ENCODE assay signal across 8 cellular contexts in genomic region chr6:135088818-135089809, GRCh38. TPM values are rescaled to one million over a fixed set of nuclear protein-coding genes. Genes with fewer than 3 reads are reported as not detected.
A peak's percentile ranks its signal among the peaks of the same experiment; 100 is the strongest.
DNase-seq lines count a peak whose midpoint lies in the region; ATAC-seq, FAIRE-seq and TF ChIP-seq lines count a peak whose summit lies in the region.

No MANE protein-coding gene starts in this region.

- peaks cover 0 to 6% (median 0%) of the 10 kb centered on the region in 11 experiments; a peak in 7 of 22 replicates for H3K9me3 ChIP-seq in BLaER1 treated with 17β-estradiol and CSF1 and Interleukin-3, amounts not matched to agents 10 nM and 100 nM (replicated peaks in 1 of 11)
- no peaks in the 10 kb centered on the region for H3K9me3 ChIP-seq in HepG2 (ENCODE audit: low read length)

- H3K4me2 ChIP-seq in BLaER1 treated with 17β-estradiol and CSF1 and Interleukin-3, amounts not matched to agents 10 nM and 100 nM: peak overlapping the region; percentile 70 to 94 (median 83)
- peak overlapping the region; percentile 19 for H3K4me2 ChIP-seq in HepG2 (ENCODE audit: low read depth, low read length)

- no peak for TF ChIP-seq RAD21 in HepG2 (CRISPR knock-in tag; IDR thresholded peaks at IDR 0.05)

- H3K79me2 ChIP-seq in HepG2 (ENCODE audit: insufficient read depth, low read length): no peaks in the 10 kb centered on the region

- in situ Hi-C loops in HepG2 (cut with HindIII; ENCODE audit: extremely low pct_ligation_motif_present, low pct_unique_long_range_greater_than_20kb): no loop called here

- peak overlapping the region in 10 of 11 experiments; percentile 46 to 85 (median 79); a peak in 17 of 22 replicates for H3K27ac ChIP-seq in BLaER1 treated with 17β-estradiol and CSF1 and Interleukin-3, amounts not matched to agents 10 nM and 100 nM
- no peak overlapping the region for H3K27ac ChIP-seq in HepG2 (ENCODE audit: extremely low read length, insufficient read depth, low read length)

- peak overlapping the region; percentile 84 for H3K27ac Mint-ChIP-seq in activated naive CD4-positive, alpha-beta T cell treated with anti-CD3 and anti-CD28 coated beads, Interleukin-2, amount 50 U/mL, for 24 hours

- peaks cover 1% of the 10 kb centered on the region for H3K36me3 Mint-ChIP-seq in activated naive CD4-positive, alpha-beta T cell treated with anti-CD3 and anti-CD28 coated beads, Interleukin-2, amount 50 U/mL, for 24 hours

- CTCF ChIA-PET in HepG2 (lab: Yijun Ruan, JAX; ENCODE audit: low intra/inter-chr PET ratio, low total read pairs): no interaction called here

- H3K27me3 ChIP-seq in BLaER1 treated with 17β-estradiol and CSF1 and Interleukin-3, amounts not matched to agents 10 nM and 100 nM: no peaks in the 10 kb centered on the region
- no peaks in the 10 kb centered on the region; a peak in 1 of 5 replicates for H3K27me3 ChIP-seq in HepG2 (ENCODE audit: control insufficient read depth in 1 of 2, insufficient read depth in 2 of 2, low read length in 2 of 2)

- intact Hi-C loops in HepG2 (cut with micrococcal nuclease; ENCODE audit: unreplicated experiment): no loop called here

- DNase-seq in NCI-H1694 treated with DMSO at 0.1 percent for 48 hours (lab: John Stamatoyannopoulos, UW): peak; percentile 8
- peak; percentile 25 for DNase-seq in HepG2 (ENCODE audit: low spot score)
- DNase-seq in NCI-H2196 (lab: John Stamatoyannopoulos, UW; ENCODE audit: unreplicated experiment): no peak
- DNase-seq in NCI-H146 treated with DMSO at 0.1 percent for 48 hours (lab: John Stamatoyannopoulos, UW; ENCODE audit: unreplicated experiment): no peak

- no TSS peak for BruUV-seq in HepG2 (replicated peaks; lab: Mats Ljungman, UMichigan)

- H3K36me3 ChIP-seq in BLaER1 treated with 17β-estradiol and CSF1 and Interleukin-3, amounts not matched to agents 10 nM and 100 nM: no peaks in the 10 kb centered on the region
- no peaks in the 10 kb centered on the region for H3K36me3 ChIP-seq in HepG2 (replicated peaks in 1 of 2; ENCODE audit: control insufficient read depth in 1 of 2, insufficient read depth in 2 of 2, low read length in 2 of 2)

- no peaks in the 10 kb centered on the region for H3K27me3 Mint-ChIP-seq in activated naive CD4-positive, alpha-beta T cell treated with anti-CD3 and anti-CD28 coated beads, Interleukin-2, amount 50 U/mL, for 24 hours

- ATAC-seq in GM18508 (IDR thresholded peaks at IDR 0.05; ENCODE audit: insufficient read depth, unreplicated experiment) (peak; percentile 62), HG02884 (IDR thresholded peaks at IDR 0.05; ENCODE audit: unreplicated experiment) (peak; percentile 80), HepG2 (peak; percentile 89)

- peaks cover 11% of the 10 kb centered on the region for H3K9me3 Mint-ChIP-seq in activated naive CD4-positive, alpha-beta T cell treated with anti-CD3 and anti-CD28 coated beads, Interleukin-2, amount 50 U/mL, for 24 hours

- peak overlapping the region in 5 of 11 experiments; percentile 1 to 70 (median 64); a peak in 4 of 22 replicates for H3K9ac ChIP-seq in BLaER1 treated with 17β-estradiol and CSF1 and Interleukin-3, amounts not matched to agents 10 nM and 100 nM
- H3K9ac ChIP-seq in HepG2 (ENCODE audit: insufficient read depth, low read depth, low read length): no peak overlapping the region

- WGBS in HepG2 (ENCODE audit: low lambda C conversion rate): 21% methylated on average over 3 of the region's 3 CpGs

- TF ChIP-seq EP300 in HepG2 (IDR thresholded peaks at IDR 0.05; ENCODE audit: low read depth in 2 of 2, low read length in 2 of 2) (no peak), HepG2 (CRISPR knock-in tag; IDR thresholded peaks at IDR 0.05; ENCODE audit: borderline replicate concordance) (no peak)

- peaks cover 39 to 100% (median 65%) of the 10 kb centered on the region in 10 experiments for H3K4me1 ChIP-seq in BLaER1 treated with 17β-estradiol and CSF1 and Interleukin-3, amounts not matched to agents 10 nM and 100 nM
- H3K4me1 ChIP-seq in HepG2 (ENCODE audit: insufficient read depth, low read length): 0 out of 2 replicates have a peak, but pooled peaks cover 6% of the 10 kb centered on the region

- H3K4me1 Mint-ChIP-seq in activated naive CD4-positive, alpha-beta T cell treated with anti-CD3 and anti-CD28 coated beads, Interleukin-2, amount 50 U/mL, for 24 hours: peaks cover 97% of the 10 kb centered on the region

- H3K4me3 ChIP-seq in BLaER1 treated with 17β-estradiol and CSF1 and Interleukin-3, amounts not matched to agents 10 nM and 100 nM: no peak overlapping the region
- no peak overlapping the region for H3K4me3 ChIP-seq in HepG2 (replicated peaks in 1 of 3; ENCODE audit: insufficient read depth in 1 of 3, low read depth in 2 of 3, low read length in 3 of 3)

- peak overlapping the region; percentile 60 for H3K4me3 Mint-ChIP-seq in activated naive CD4-positive, alpha-beta T cell treated with anti-CD3 and anti-CD28 coated beads, Interleukin-2, amount 50 U/mL, for 24 hours

- TF ChIP-seq CTCF in HepG2 (CRISPR knock-in tag; IDR thresholded peaks at IDR 0.05): 0 out of 2 replicates have a peak, but pooled peaks have one; percentile 6

- POLR2A ChIA-PET in HepG2 (lab: Yijun Ruan, JAX): no interaction called here

- no peak overlapping the region for H2AFZ ChIP-seq in HepG2 (ENCODE audit: low read length)

- no peaks in the 10 kb centered on the region for H4K20me1 ChIP-seq in BLaER1 treated with 17β-estradiol and CSF1 and Interleukin-3, amounts not matched to agents 10 nM and 100 nM
- no peaks in the 10 kb centered on the region for H4K20me1 ChIP-seq in HepG2 (ENCODE audit: insufficient read depth, low read length)

- no peak for FAIRE-seq in HepG2 (lab: Jason Lieb, UNC)

- TF ChIP-seq POLR2A in HepG2 (IDR thresholded peaks at IDR 0.05; ENCODE audit: insufficient read depth in 1 of 2, low read depth in 2 of 2, low read length in 2 of 2): no peak

TF ChIP-seq in HepG2, 621 proteins besides CTCF, POLR2A, EP300 and RAD21 (continues in another document):
- TF ChIP-seq ONECUT2 (CRISPR knock-in tag; IDR thresholded peaks at IDR 0.05) (0 out of 2 replicates have a peak, but pooled peaks have one; percentile 23), ATF4 (CRISPR knock-in tag; IDR thresholded peaks at IDR 0.05) (peak in 1 of 2 experiments; percentile 95; a peak in 2 of 4 replicates), KLF9 (CRISPR knock-in tag; IDR thresholded peaks at IDR 0.05; ENCODE audit: low read depth) (no peak), THAP9 (CRISPR knock-in tag; IDR thresholded peaks at IDR 0.05; ENCODE audit: borderline replicate concordance) (no peak), ZNF432 (CRISPR knock-in tag; IDR thresholded peaks at IDR 0.05; ENCODE audit: borderline replicate concordance) (no peak), SCMH1 (CRISPR knock-in tag; IDR thresholded peaks at IDR 0.05; ENCODE audit: borderline replicate concordance) (no peak), MZF1 (CRISPR knock-in tag; IDR thresholded peaks at IDR 0.05; ENCODE audit: borderline replicate concordance) (no peak)

RNA-seq across cellular contexts. Expression of gene HBS1L, which starts 34.5 kb away (rescaled TPM):
- total RNA-seq in HepG2 (2016; rRNA removed; fragmentation: Illumina TruSeq; extraction: Trizol): 138 and 222 TPM in 2 replicates
- 36.1 and 37.3 TPM in 2 replicates for total RNA-seq in HepG2 (2016; cell fraction: cytosol; rRNA removed; fragmentation: Illumina TruSeq; extraction: Trizol; ENCODE audit: low read depth)
- 138 and 235 TPM in 2 replicates for total RNA-seq in HepG2 (2016; cell fraction: insoluble cytoplasmic fraction; rRNA removed; fragmentation: Illumina TruSeq; extraction: Trizol)
- total RNA-seq in HepG2 (2016; cell fraction: membrane; rRNA removed; fragmentation: Illumina TruSeq; extraction: Trizol): 62.1 and 65.5 TPM in 2 replicates
- 87.5 and 92.8 TPM in 2 replicates for total RNA-seq in HepG2 (2016; cell fraction: nucleus; rRNA removed; fragmentation: Illumina TruSeq; extraction: Trizol)
- 33.6 and 44.1 TPM in 2 replicates for polyA plus RNA-seq in HepG2 (2011; rRNA removed)
- polyA plus RNA-seq in HepG2 (2011; cell fraction: cytosol; rRNA removed): 19.1 and 28.9 TPM in 2 replicates
- 13.8 and 19.0 TPM in 2 replicates for polyA plus RNA-seq in HepG2 (2011; cell fraction: nucleus; rRNA removed)
- 54.5 and 55.2 TPM in 2 replicates for polyA plus RNA-seq in HepG2 (2012)
- polyA plus RNA-seq in HepG2 (2016; cell fraction: cytosol; fragmentation: Illumina TruSeq; extraction: Trizol; ENCODE audit: low read depth): 6.9 and 8.3 TPM in 2 replicates
- 137 and 159 TPM in 2 replicates for polyA plus RNA-seq in HepG2 (2016; cell fraction: insoluble cytoplasmic fraction; fragmentation: Illumina TruSeq; extraction: Trizol; ENCODE audit: low read depth)
- polyA plus RNA-seq in HepG2 (2016; cell fraction: membrane; fragmentation: Illumina TruSeq; extraction: Trizol; ENCODE audit: low read depth): 19.7 and 20.8 TPM in 2 replicates
- 54.7 and 61.1 TPM in 2 replicates for polyA plus RNA-seq in HepG2 (2016; cell fraction: nucleus; fragmentation: Illumina TruSeq; extraction: Trizol; ENCODE audit: insufficient read depth, low read depth)
- 30.9 and 38.9 TPM in 2 replicates for polyA minus RNA-seq in HepG2 (2011; rRNA and poly(A)+ RNA removed; ENCODE audit: low replicate concordance)
- polyA minus RNA-seq in HepG2 (2011; cell fraction: cytosol; rRNA and poly(A)+ RNA removed): 39.6 and 42.2 TPM in 2 replicates
- polyA minus RNA-seq in HepG2 (2011; cell fraction: nucleus; rRNA and poly(A)+ RNA removed): 115 and 120 TPM in 2 replicates

Comparison
In these comparisons a context has a peak if more than half of its experiments do, and no peak if none do; other contexts are left out.
1. DNase-seq: peak in NCI-H1694 treated with DMSO at 0.1 percent for 48 hours (single experiment) and HepG2 (single experiment); none in NCI-H2196 (single experiment) and NCI-H146 treated with DMSO at 0.1 percent for 48 hours (single experiment).
2. Peak in every context shown above with its lines, with median percentiles within 50 percentile points of each other: ATAC-seq.